1 cellular context compared by ENCODE assay signal in genomic region chr6:73031094-73031782, GRCh38.
TF ChIP-seq lines count a peak whose summit lies in the region.

No MANE protein-coding gene starts in this region.

TF ChIP-seq in GM23338, 12 proteins besides CTCF, POLR2A, EP300 and RAD21 (continued from another document):
- TF ChIP-seq, protein P1, sequence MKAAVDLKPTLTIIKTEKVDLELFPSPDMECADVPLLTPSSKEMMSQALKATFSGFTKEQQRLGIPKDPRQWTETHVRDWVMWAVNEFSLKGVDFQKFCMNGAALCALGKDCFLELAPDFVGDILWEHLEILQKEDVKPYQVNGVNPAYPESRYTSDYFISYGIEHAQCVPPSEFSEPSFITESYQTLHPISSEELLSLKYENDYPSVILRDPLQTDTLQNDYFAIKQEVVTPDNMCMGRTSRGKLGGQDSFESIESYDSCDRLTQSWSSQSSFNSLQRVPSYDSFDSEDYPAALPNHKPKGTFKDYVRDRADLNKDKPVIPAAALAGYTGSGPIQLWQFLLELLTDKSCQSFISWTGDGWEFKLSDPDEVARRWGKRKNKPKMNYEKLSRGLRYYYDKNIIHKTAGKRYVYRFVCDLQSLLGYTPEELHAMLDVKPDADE (IDR thresholded peaks at IDR 0.05), result no peak
- TF ChIP-seq JUNB (IDR thresholded peaks at IDR 0.05; ENCODE audit: unreplicated experiment) (no peak), EZH2phosphoT487 (IDR thresholded peaks at IDR 0.05; ENCODE audit: unreplicated experiment) (no peak), EZH2 (IDR thresholded peaks at IDR 0.05; ENCODE audit: low read depth, unreplicated experiment) (no peak), POLR2AphosphoS5 (IDR thresholded peaks at IDR 0.05; ENCODE audit: low read depth) (no peak)
